In genomic region chr4:109967798-109968520, GRCh38 we compare ENCODE assay signal across 10 cellular contexts.
DNase-seq lines count a peak whose midpoint lies in the region; ATAC-seq, FAIRE-seq and TF ChIP-seq lines count a peak whose summit lies in the region.
"Had no signal": no experiment of that assay in that cellular context is flagged by ENCODE, and none has a peak within 500 bp of the region (broad histone marks: within the 10 kb centered on the region; RNA-seq: fewer than 3 reads in every experiment).

No MANE protein-coding gene starts in this region.

- TF ChIP-seq CTCF in OCI-LY3 (IDR thresholded peaks at IDR 0.05; ENCODE audit: low read depth, low read length) (no peak), foreskin fibroblast (IDR thresholded peaks at IDR 0.05; ENCODE audit: low read depth, low read length) (no peak)

- H2AFZ ChIP-seq in OCI-LY3 (ENCODE audit: low read depth, low read length): no peak overlapping the region

- no peaks in the 10 kb centered on the region for H3K36me3 ChIP-seq in OCI-LY3 (replicated peaks; ENCODE audit: low read depth, low read length)

- H3K4me1 ChIP-seq in OCI-LY3 (ENCODE audit: low read length): peaks cover 21% of the 10 kb centered on the region

- peak overlapping the region; percentile 25; the same call in 1 of the 2 replicates for H3K27ac ChIP-seq in OCI-LY3 (ENCODE audit: low read length)

- H3K4me2 ChIP-seq in OCI-LY3 (ENCODE audit: low read length): peak overlapping the region; percentile 66

- peaks cover 23% of the 10 kb centered on the region for H3K27me3 ChIP-seq in OCI-LY3 (ENCODE audit: low read depth, low read length)

- ATAC-seq in HG02610 (IDR thresholded peaks at IDR 0.05; ENCODE audit: unreplicated experiment): peak; percentile 83
- ATAC-seq: sciatic nerve had no signal

- FAIRE-seq in urothelium cell line (lab: Jason Lieb, UNC): no peak

- H3K4me3 ChIP-seq in OCI-LY3 (ENCODE audit: low read length) (peak overlapping the region; percentile 42), foreskin fibroblast (ENCODE audit: low read depth in 1 of 2, low read length in 2 of 2) (no peak overlapping the region)

- DNase-seq in EH (ENCODE audit: low read depth) (peak; percentile 60), foreskin fibroblast (peak; percentile 26 to 66), urothelium cell line (ENCODE audit: low spot score) (no peak)
- DNase-seq in activated naive CD4-positive, alpha-beta T cell (lab: John Stamatoyannopoulos, UW): no peak
- no peak for DNase-seq in stimulated activated CD4-positive, alpha-beta T cell treated with anti-CD3 and anti-CD28 coated beads, Interleukin-4, amount 100 ng/mL, for 4 hours
- DNase-seq in activated CD4-positive, alpha-beta T cell treated with anti-CD3 and anti-CD28 coated beads, Interleukin-2, amount 50 U/mL, for 48 hours: no peak
- DNase-seq: DMS153 had no signal

- H4K20me1 ChIP-seq in OCI-LY3 (ENCODE audit: insufficient read depth, low read length): peaks cover 4% of the 10 kb centered on the region; the same call in 1 of the 2 replicates

- H3K9ac ChIP-seq in OCI-LY3 (ENCODE audit: low read length): no peak overlapping the region

- H3K79me2 ChIP-seq in OCI-LY3 (ENCODE audit: low read length): no peaks in the 10 kb centered on the region

- H3K9me3 ChIP-seq in OCI-LY3 (ENCODE audit: insufficient read depth, low read length): no peaks in the 10 kb centered on the region

Comparison
In these comparisons a context has a peak if more than half of its experiments do, and no peak if none do; other contexts are left out.
1. DNase-seq: peak in EH (single experiment) and foreskin fibroblast (2 of 2); none in activated naive CD4-positive, alpha-beta T cell (0 of 4), urothelium cell line (single experiment), stimulated activated CD4-positive, alpha-beta T cell treated with anti-CD3 and anti-CD28 coated beads, Interleukin-4, amount 100 ng/mL, for 4 hours (0 of 2) and activated CD4-positive, alpha-beta T cell treated with anti-CD3 and anti-CD28 coated beads, Interleukin-2, amount 50 U/mL, for 48 hours (0 of 2).